27 cellular contexts compared by ENCODE assay signal in genomic region chr1:236102611-236103010, GRCh38. TPM values are rescaled to one million over a fixed set of nuclear protein-coding genes. Genes with fewer than 3 reads are reported as not detected.
"Had no signal": no experiment of that assay in that cellular context is flagged by ENCODE, and none has a peak within 500 bp of the region (broad histone marks: within the 10 kb centered on the region; RNA-seq: fewer than 3 reads in every experiment).

No MANE protein-coding gene starts in this region.

- H3K27ac ChIP-seq: PC-9, SJSA1 had no signal

- FAIRE-seq: HepG2, RCC 7860 had no signal

- H3K4me2 ChIP-seq: PC-9, SK-N-SH had no signal

- H3K9me2 ChIP-seq: SK-N-SH had no signal

- H3K36me3 Mint-ChIP-seq: T-cell had no signal

- H3K9me3 Mint-ChIP-seq: T-cell; T-helper 1 cell treated with Interleukin-12 subunit alpha and Interleukin-12 subunit beta and Interleukin-4 antibody, amounts not matched to agents 30 μg/mL and 1 μg/mL, for 36 hours had no signal

- H3K9me3 ChIP-seq: SJSA1, SK-N-SH had no signal

- H2AFZ ChIP-seq: PC-9 had no signal

- H3K4me3 Mint-ChIP-seq: T-cell; T-helper 1 cell treated with Interleukin-12 subunit alpha and Interleukin-12 subunit beta and Interleukin-4 antibody, amounts not matched to agents 30 μg/mL and 1 μg/mL, for 36 hours had no signal

- H3K4me3 ChIP-seq: MG63, PC-9, SJSA1 had no signal

- H3K9ac ChIP-seq: SK-N-SH had no signal

- H3K27me3 Mint-ChIP-seq: T-cell had no signal

- H3K27ac Mint-ChIP-seq: T-cell; T-helper 1 cell treated with Interleukin-12 subunit alpha and Interleukin-12 subunit beta and Interleukin-4 antibody, amounts not matched to agents 30 μg/mL and 1 μg/mL, for 36 hours had no signal

- H3K27me3 ChIP-seq: MG63, SJSA1 had no signal

- DNase-seq: IMR-90, Karpas-422, KG1, MG63, NCI-H1092 treated with DMSO at 0.1 percent for 48 hours, NCI-H1436, NCI-H187, NCI-H2029, NCI-H2081 treated with DMSO at 0.1 percent for 48 hours, NCI-H2171, NCI-H226, NCI-H446, NCI-H510A, NCI-H524 treated with DMSO at 0.1 percent for 48 hours, NCI-H69, NCI-H774, PC-9, Right ventricle myocardium superior, SIG-M5, SK-N-SH, SW 1271, T-cell had no signal

- H3K36me3 ChIP-seq: MG63, SJSA1 had no signal

- ATAC-seq: HepG2, T-cell had no signal

RNA-seq across cellular contexts. Expression of gene NID1, which starts 37.7 kb away (rescaled TPM):
- total RNA-seq: OCI-LY7, PC-9 had no signal

RNA-seq across cellular contexts. Expression of gene GPR137B, which starts 39.7 kb away (rescaled TPM):
- total RNA-seq: PC-9 had no signal
